17 cellular contexts compared by ENCODE assay signal in genomic region chr11:108959874-108960273, GRCh38.
DNase-seq lines count a peak whose midpoint lies in the region; TF ChIP-seq lines count a peak whose summit lies in the region.
"Had no signal": no experiment of that assay in that cellular context is flagged by ENCODE, and none has a peak within 500 bp of the region (broad histone marks: within the 10 kb centered on the region; RNA-seq: fewer than 3 reads in every experiment).

No MANE protein-coding gene starts in this region.

- DNase-seq in HFFc6 (no peak), MV-4-11 (lab: John Stamatoyannopoulos, UW) (peak; percentile 7), endodermal cell (peak; percentile 57), osteocyte (ENCODE audit: extremely low spot score, unreplicated experiment) (no peak), COLO668 (lab: John Stamatoyannopoulos, UW; ENCODE audit: unreplicated experiment) (no peak)
- DNase-seq in activated T-helper 2 cell treated with anti-CD3 and anti-CD28 coated beads, Interferon-gamma antibody, Interleukin-2, Interleukin-4, amounts not matched to agents 10 μg/mL and 5 μg/mL and 100 μg/mL, durations not matched to agents 14 hours and 24 hours and 36 hours (ENCODE audit: low spot score) = no peak
- no peak for DNase-seq in activated T-helper 1 cell treated with anti-CD3 and anti-CD28 coated beads, Interleukin-12 subunit alpha, Interleukin-12 subunit beta, Interleukin-2, Interleukin-4 antibody, amounts not matched to agents 30 ng/mL and 10 ng/mL and 1 ng/mL, durations not matched to agents 14 hours and 24 hours and 36 hours (ENCODE audit: low spot score)
- DNase-seq: BE2C; GF-D8; KBM-7; NCI-H1105; NCI-H2029; NCI-H2227 treated with DMSO at 0.1 percent for 48 hours; NCI-H510A; NCI-H748 treated with DMSO at 0.1 percent for 48 hours; NK-92 treated with Interleukin-12 subunit alpha and Interleukin-12 subunit beta, amount 100 ng/mL, for 24 hours had no signal

- H3K9me3 Mint-ChIP-seq in HFFc6 (peaks cover 12% of the 10 kb centered on the region; the same call in 1 of the 2 replicates), endodermal cell (no peaks in the 10 kb centered on the region), osteocyte (ENCODE audit: unreplicated experiment) (no peaks in the 10 kb centered on the region)
- no peaks in the 10 kb centered on the region for H3K9me3 Mint-ChIP-seq in activated T-helper 2 cell treated with anti-CD3 and anti-CD28 coated beads, Interferon-gamma antibody, Interleukin-2, Interleukin-4, amounts not matched to agents 10 μg/mL and 5 μg/mL and 100 μg/mL, durations not matched to agents 14 hours and 24 hours and 36 hours
- no peaks in the 10 kb centered on the region for H3K9me3 Mint-ChIP-seq in activated T-helper 1 cell treated with anti-CD3 and anti-CD28 coated beads, Interleukin-12 subunit alpha, Interleukin-12 subunit beta, Interleukin-2, Interleukin-4 antibody, amounts not matched to agents 30 ng/mL and 10 ng/mL and 1 ng/mL, durations not matched to agents 14 hours and 24 hours and 36 hours

- H3K27ac ChIP-seq in endodermal cell (ENCODE audit: low read depth, low read length) = no peak overlapping the region

- H3K4me3 Mint-ChIP-seq in HFFc6 (peak overlapping the region; percentile 77; the same call in 1 of the 2 replicates), endodermal cell (no peak overlapping the region), osteocyte (ENCODE audit: unreplicated experiment) (peak overlapping the region; percentile 1)
- no peak overlapping the region for H3K4me3 Mint-ChIP-seq in activated T-helper 2 cell treated with anti-CD3 and anti-CD28 coated beads, Interferon-gamma antibody, Interleukin-2, Interleukin-4, amounts not matched to agents 10 μg/mL and 5 μg/mL and 100 μg/mL, durations not matched to agents 14 hours and 24 hours and 36 hours (ENCODE audit: low read depth)
- H3K4me3 Mint-ChIP-seq in activated T-helper 1 cell treated with anti-CD3 and anti-CD28 coated beads, Interleukin-12 subunit alpha, Interleukin-12 subunit beta, Interleukin-2, Interleukin-4 antibody, amounts not matched to agents 30 ng/mL and 10 ng/mL and 1 ng/mL, durations not matched to agents 14 hours and 24 hours and 36 hours = no peak overlapping the region

- H3K9me3 ChIP-seq in endodermal cell (ENCODE audit: control insufficient read depth, low read length) = peaks cover 4% of the 10 kb centered on the region
- H3K9me3 ChIP-seq: BE2C, HAP-1 had no signal

- H3K27me3 Mint-ChIP-seq in HFFc6 (ENCODE audit: insufficient read depth) (no peaks in the 10 kb centered on the region), endodermal cell (ENCODE audit: insufficient read depth) (no peaks in the 10 kb centered on the region), osteocyte (ENCODE audit: unreplicated experiment) (no peaks in the 10 kb centered on the region)
- H3K27me3 Mint-ChIP-seq in activated T-helper 2 cell treated with anti-CD3 and anti-CD28 coated beads, Interferon-gamma antibody, Interleukin-2, Interleukin-4, amounts not matched to agents 10 μg/mL and 5 μg/mL and 100 μg/mL, durations not matched to agents 14 hours and 24 hours and 36 hours (ENCODE audit: low read depth) = no peaks in the 10 kb centered on the region
- no peaks in the 10 kb centered on the region for H3K27me3 Mint-ChIP-seq in activated T-helper 1 cell treated with anti-CD3 and anti-CD28 coated beads, Interleukin-12 subunit alpha, Interleukin-12 subunit beta, Interleukin-2, Interleukin-4 antibody, amounts not matched to agents 30 ng/mL and 10 ng/mL and 1 ng/mL, durations not matched to agents 14 hours and 24 hours and 36 hours (ENCODE audit: insufficient read depth)

- H3K36me3 ChIP-seq in endodermal cell (ENCODE audit: control insufficient read depth, insufficient read depth, low read length) = no peaks in the 10 kb centered on the region
- H3K36me3 ChIP-seq: BE2C, HAP-1 had no signal

- H3K4me1 ChIP-seq in endodermal cell (ENCODE audit: control insufficient read depth, insufficient read depth, low read length) = peaks cover 15% of the 10 kb centered on the region

- no peaks in the 10 kb centered on the region for H3K27me3 ChIP-seq in endodermal cell (ENCODE audit: control insufficient read depth, insufficient read depth, low read length, poor library complexity, severe bottlenecking)
- H3K27me3 ChIP-seq: BE2C had no signal

- TF ChIP-seq CTCF in HFFc6 (IDR thresholded peaks at IDR 0.05) (no peak), endodermal cell (conservative IDR thresholded peaks at IDR 0.05) (no peak), osteocyte (IDR thresholded peaks at IDR 0.05) (no peak)

- no peak overlapping the region for H3K9ac ChIP-seq in endodermal cell (ENCODE audit: extremely low read depth, low read length, poor library complexity, severe bottlenecking)

- 84 to 88% methylated on average over 2 to 3 of the region's 3 CpGs for WGBS in endodermal cell (ENCODE audit: insufficient coverage in 1 of 2, insufficient read length in 1 of 2), 2 experiments

- intact Hi-C loops in activated T-helper 2 cell treated with anti-CD3 and anti-CD28 coated beads, Interferon-gamma antibody, Interleukin-2, Interleukin-4, amounts not matched to agents 10 μg/mL and 5 μg/mL and 100 μg/mL, durations not matched to agents 14 hours and 24 hours and 36 hours (cut with micrococcal nuclease) = no loop called here
- intact Hi-C loops in activated T-helper 1 cell treated with anti-CD3 and anti-CD28 coated beads, Interleukin-12 subunit alpha, Interleukin-12 subunit beta, Interleukin-2, Interleukin-4 antibody, amounts not matched to agents 30 ng/mL and 10 ng/mL and 1 ng/mL, durations not matched to agents 14 hours and 24 hours and 36 hours (cut with micrococcal nuclease) = no loop called here

- H3K4me1 Mint-ChIP-seq in HFFc6 (ENCODE audit: low read depth) = peaks cover 42% of the 10 kb centered on the region
- H3K4me1 Mint-ChIP-seq in endodermal cell = peaks cover 38% of the 10 kb centered on the region
- peaks cover 47% of the 10 kb centered on the region for H3K4me1 Mint-ChIP-seq in osteocyte (ENCODE audit: unreplicated experiment)
- peaks cover 14% of the 10 kb centered on the region for H3K4me1 Mint-ChIP-seq in activated T-helper 2 cell treated with anti-CD3 and anti-CD28 coated beads, Interferon-gamma antibody, Interleukin-2, Interleukin-4, amounts not matched to agents 10 μg/mL and 5 μg/mL and 100 μg/mL, durations not matched to agents 14 hours and 24 hours and 36 hours (ENCODE audit: low read depth)
- peaks cover 16% of the 10 kb centered on the region for H3K4me1 Mint-ChIP-seq in activated T-helper 1 cell treated with anti-CD3 and anti-CD28 coated beads, Interleukin-12 subunit alpha, Interleukin-12 subunit beta, Interleukin-2, Interleukin-4 antibody, amounts not matched to agents 30 ng/mL and 10 ng/mL and 1 ng/mL, durations not matched to agents 14 hours and 24 hours and 36 hours (ENCODE audit: low read depth)

- peak overlapping the region; percentile 57; the same call in 1 of the 2 replicates for H3K27ac Mint-ChIP-seq in HFFc6
- H3K27ac Mint-ChIP-seq in endodermal cell = peak overlapping the region; percentile 63
- peak overlapping the region; percentile 76 for H3K27ac Mint-ChIP-seq in osteocyte (ENCODE audit: unreplicated experiment)
- no peak overlapping the region for H3K27ac Mint-ChIP-seq in activated T-helper 2 cell treated with anti-CD3 and anti-CD28 coated beads, Interferon-gamma antibody, Interleukin-2, Interleukin-4, amounts not matched to agents 10 μg/mL and 5 μg/mL and 100 μg/mL, durations not matched to agents 14 hours and 24 hours and 36 hours
- H3K27ac Mint-ChIP-seq in activated T-helper 1 cell treated with anti-CD3 and anti-CD28 coated beads, Interleukin-12 subunit alpha, Interleukin-12 subunit beta, Interleukin-2, Interleukin-4 antibody, amounts not matched to agents 30 ng/mL and 10 ng/mL and 1 ng/mL, durations not matched to agents 14 hours and 24 hours and 36 hours = no peak overlapping the region

- no peak overlapping the region for H3K4me3 ChIP-seq in endodermal cell (ENCODE audit: low read length)
- H3K4me3 ChIP-seq: HAP-1 had no signal

- H3K36me3 Mint-ChIP-seq in HFFc6 (ENCODE audit: low read depth) (peaks cover 14% of the 10 kb centered on the region), endodermal cell (ENCODE audit: low read depth) (no peaks in the 10 kb centered on the region), osteocyte (ENCODE audit: unreplicated experiment) (no peaks in the 10 kb centered on the region)
- H3K36me3 Mint-ChIP-seq in activated T-helper 2 cell treated with anti-CD3 and anti-CD28 coated beads, Interferon-gamma antibody, Interleukin-2, Interleukin-4, amounts not matched to agents 10 μg/mL and 5 μg/mL and 100 μg/mL, durations not matched to agents 14 hours and 24 hours and 36 hours (ENCODE audit: low read depth) = no peaks in the 10 kb centered on the region
- no peaks in the 10 kb centered on the region for H3K36me3 Mint-ChIP-seq in activated T-helper 1 cell treated with anti-CD3 and anti-CD28 coated beads, Interleukin-12 subunit alpha, Interleukin-12 subunit beta, Interleukin-2, Interleukin-4 antibody, amounts not matched to agents 30 ng/mL and 10 ng/mL and 1 ng/mL, durations not matched to agents 14 hours and 24 hours and 36 hours (ENCODE audit: low read depth)

Comparison
In these comparisons a context has a peak if more than half of its experiments do, and no peak if none do; other contexts are left out.
1. DNase-seq: peak in MV-4-11 (single experiment) and endodermal cell (single experiment); none in HFFc6 (single experiment), osteocyte (single experiment), activated T-helper 2 cell treated with anti-CD3 and anti-CD28 coated beads, Interferon-gamma antibody, Interleukin-2, Interleukin-4, amounts not matched to agents 10 μg/mL and 5 μg/mL and 100 μg/mL, durations not matched to agents 14 hours and 24 hours and 36 hours (single experiment), activated T-helper 1 cell treated with anti-CD3 and anti-CD28 coated beads, Interleukin-12 subunit alpha, Interleukin-12 subunit beta, Interleukin-2, Interleukin-4 antibody, amounts not matched to agents 30 ng/mL and 10 ng/mL and 1 ng/mL, durations not matched to agents 14 hours and 24 hours and 36 hours (single experiment) and COLO668 (single experiment).
2. H3K27ac Mint-ChIP-seq: peak in HFFc6 (single experiment), endodermal cell (single experiment) and osteocyte (single experiment); none in activated T-helper 2 cell treated with anti-CD3 and anti-CD28 coated beads, Interferon-gamma antibody, Interleukin-2, Interleukin-4, amounts not matched to agents 10 μg/mL and 5 μg/mL and 100 μg/mL, durations not matched to agents 14 hours and 24 hours and 36 hours (single experiment) and activated T-helper 1 cell treated with anti-CD3 and anti-CD28 coated beads, Interleukin-12 subunit alpha, Interleukin-12 subunit beta, Interleukin-2, Interleukin-4 antibody, amounts not matched to agents 30 ng/mL and 10 ng/mL and 1 ng/mL, durations not matched to agents 14 hours and 24 hours and 36 hours (single experiment).
3. H3K4me3 Mint-ChIP-seq: peak in HFFc6 (single experiment) and osteocyte (single experiment); none in endodermal cell (single experiment), activated T-helper 2 cell treated with anti-CD3 and anti-CD28 coated beads, Interferon-gamma antibody, Interleukin-2, Interleukin-4, amounts not matched to agents 10 μg/mL and 5 μg/mL and 100 μg/mL, durations not matched to agents 14 hours and 24 hours and 36 hours (single experiment) and activated T-helper 1 cell treated with anti-CD3 and anti-CD28 coated beads, Interleukin-12 subunit alpha, Interleukin-12 subunit beta, Interleukin-2, Interleukin-4 antibody, amounts not matched to agents 30 ng/mL and 10 ng/mL and 1 ng/mL, durations not matched to agents 14 hours and 24 hours and 36 hours (single experiment).